Comparison of ENCODE assay signal across 12 cellular contexts in the genomic region with DNA sequence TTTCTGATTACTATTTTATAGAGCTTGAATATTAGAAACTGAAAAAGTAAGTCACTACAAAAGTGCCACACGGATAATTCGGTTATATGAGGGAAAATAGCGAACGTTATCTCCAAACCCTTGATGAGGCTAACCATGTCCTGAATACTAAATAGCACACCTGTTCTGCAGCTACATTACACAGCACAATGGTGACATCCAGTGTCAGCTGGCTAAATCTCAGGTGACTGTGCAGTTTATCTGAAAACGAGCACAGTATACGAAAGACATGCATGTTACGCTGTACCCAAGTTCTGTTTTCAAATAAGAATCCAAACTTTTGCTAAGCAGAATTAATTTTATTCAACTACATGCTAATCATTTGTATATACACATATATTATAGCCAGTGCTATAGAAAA. TPM values are rescaled to one million over a fixed set of nuclear protein-coding genes. Genes with fewer than 3 reads are reported as not detected.
DNase-seq lines count a peak whose midpoint lies in the region; FAIRE-seq and TF ChIP-seq lines count a peak whose summit lies in the region.
"Had no signal": no experiment of that assay in that cellular context is flagged by ENCODE, and none has a peak within 500 bp of the region (broad histone marks: within the 10 kb centered on the region; RNA-seq: fewer than 3 reads in every experiment).

No MANE protein-coding gene starts in this region.

- peak; percentile 74 for TF ChIP-seq CTCF in 22Rv1 (IDR thresholded peaks at IDR 0.05)
- no peak for TF ChIP-seq CTCF in HEK293 (tag by site-specific recombination; IDR thresholded peaks at IDR 0.05)
- peak; percentile 19; the same call in 1 of the 2 replicates for TF ChIP-seq CTCF in OCI-LY1 (IDR thresholded peaks at IDR 0.05; ENCODE audit: low read length)

- CTCF ChIA-PET in HEK293 (lab: Yijun Ruan, JAX) = interaction anchor here (0.6 to 2.9 kb wide), 7 partner anchors 32 to 278 kb away, joined by 3 to 18 read pairs (median 3); no protein-coding TSS in a partner anchor

- peak; percentile 31 to 36 for DNase-seq in erythroblast (lab: John Stamatoyannopoulos, UW)
- DNase-seq in GM12891 (ENCODE audit: insufficient read length, low spot score) = no peak
- no peak for DNase-seq in NCI-H2196 (lab: John Stamatoyannopoulos, UW; ENCODE audit: unreplicated experiment)
- DNase-seq in activated CD8-positive, alpha-beta memory T cell treated with anti-CD3 and anti-CD28 coated beads for 24 hours = no peak
- no peak for DNase-seq in GM19238 (ENCODE audit: insufficient read length, low spot score)
- DNase-seq: activated effector memory CD4-positive, alpha-beta T cell treated with anti-CD3 and anti-CD28 coated beads, Interleukin-2, amount 50 U/mL, for 16 hours; AML-193; midbrain; stimulated activated naive B cell treated with anti-CD40 and anti-IgM and Interleukin-4, amounts not matched to agents 10 μg/mL and 1 μg/mL and 100 μg/mL, for 72 hours had no signal

- no peaks in the 10 kb centered on the region for H3K79me2 ChIP-seq in OCI-LY1 (ENCODE audit: insufficient read depth, low read length)

- no peaks in the 10 kb centered on the region for H3K36me3 ChIP-seq in HEK293 (ENCODE audit: control insufficient read depth in 2 of 2, insufficient read depth in 1 of 2, low read length in 2 of 2)
- no peaks in the 10 kb centered on the region for H3K36me3 ChIP-seq in OCI-LY1 (ENCODE audit: insufficient read depth, low read length)

- no peaks in the 10 kb centered on the region for H3K9me3 ChIP-seq in HEK293 (ENCODE audit: control insufficient read depth, insufficient read depth, low read depth, low read length)
- H3K9me3 ChIP-seq in OCI-LY1 (ENCODE audit: low read length) = no peaks in the 10 kb centered on the region

- H3K9me2 ChIP-seq in OCI-LY1 (ENCODE audit: low read depth, low read length) = no peaks in the 10 kb centered on the region

- H3K4me2 ChIP-seq in OCI-LY1 (ENCODE audit: low read length) = no peak overlapping the region

- H3K4me3 ChIP-seq in HEK293 (ENCODE audit: low read depth, low read length) (no peak overlapping the region), OCI-LY1 (ENCODE audit: low read depth, low read length, poor library complexity, severe bottlenecking) (no peak overlapping the region)

- POLR2A ChIA-PET in HEK293 (lab: Yijun Ruan, JAX) = interaction anchor here (0.6 kb wide), 1 partner anchor 131 kb away, joined by 3 read pairs; no protein-coding TSS in a partner anchor

- no peak for TF ChIP-seq POLR2A in erythroblast (IDR thresholded peaks at IDR 0.05; ENCODE audit: low read length)
- no peak for TF ChIP-seq POLR2A in GM12891 (IDR thresholded peaks at IDR 0.05; ENCODE audit: low read depth, low read length)

- H3K27ac ChIP-seq in 22Rv1 (no peak overlapping the region), HEK293 (ENCODE audit: extremely low read depth, low read depth, low read length) (no peak overlapping the region), OCI-LY1 (ENCODE audit: low read depth, low read length, poor library complexity, severe bottlenecking) (no peak overlapping the region)

- H3K4me1 ChIP-seq in HEK293 (ENCODE audit: control insufficient read depth, insufficient read depth, low read length) (peaks cover 26% of the 10 kb centered on the region), OCI-LY1 (ENCODE audit: insufficient read depth, low read length, severe bottlenecking) (peaks cover 8% of the 10 kb centered on the region)

- H3K27me3 ChIP-seq in OCI-LY1 (ENCODE audit: insufficient read depth, low read length) = no peaks in the 10 kb centered on the region

- H4K20me1 ChIP-seq in OCI-LY1 (ENCODE audit: insufficient read depth, low read length) = no peaks in the 10 kb centered on the region

- no peaks in the 10 kb centered on the region for H3F3A ChIP-seq in OCI-LY1 (ENCODE audit: insufficient read depth, low read length)

- H3K9ac ChIP-seq in OCI-LY1 (ENCODE audit: low read length) = no peak overlapping the region

- no peak overlapping the region for H2AFZ ChIP-seq in OCI-LY1 (ENCODE audit: low read length)

- no peak for FAIRE-seq in GM12891 (lab: Jason Lieb, UNC)

TF ChIP-seq in HEK293, 187 proteins besides CTCF, POLR2A, EP300 and RAD21:
- peak; percentile 26 for TF ChIP-seq ZNF654 (tag by site-specific recombination; IDR thresholded peaks at IDR 0.05; ENCODE audit: low read depth)
- no peak for TF ChIP-seq TCF7L2 (IDR thresholded peaks at IDR 0.05; ENCODE audit: borderline replicate concordance, low read depth, low read length)

TF ChIP-seq in GM12891, 5 proteins besides CTCF, POLR2A, EP300 and RAD21:
- TF ChIP-seq POLR2AphosphoS5 (IDR thresholded peaks at IDR 0.05; ENCODE audit: low read depth, low read length) (no peak), POU2F2 (IDR thresholded peaks at IDR 0.05; ENCODE audit: low read depth, low read length) (no peak), PAX5 (IDR thresholded peaks at IDR 0.05; ENCODE audit: insufficient read depth, low read length, severe bottlenecking) (no peak)

RNA-seq across cellular contexts. Expression of gene CCDC68, which starts 9.0 kb away (rescaled TPM):
- polyA plus RNA-seq in GM12891 (2012; ENCODE audit: low read depth, missing spikeins) = 0.01 TPM

Comparison
In these comparisons a context has a peak if more than half of its experiments do, and no peak if none do; other contexts are left out.
1. DNase-seq: peak in erythroblast (2 of 2); none in GM12891 (single experiment), NCI-H2196 (single experiment), activated CD8-positive, alpha-beta memory T cell treated with anti-CD3 and anti-CD28 coated beads for 24 hours (single experiment) and GM19238 (single experiment).